In the genomic region with DNA sequence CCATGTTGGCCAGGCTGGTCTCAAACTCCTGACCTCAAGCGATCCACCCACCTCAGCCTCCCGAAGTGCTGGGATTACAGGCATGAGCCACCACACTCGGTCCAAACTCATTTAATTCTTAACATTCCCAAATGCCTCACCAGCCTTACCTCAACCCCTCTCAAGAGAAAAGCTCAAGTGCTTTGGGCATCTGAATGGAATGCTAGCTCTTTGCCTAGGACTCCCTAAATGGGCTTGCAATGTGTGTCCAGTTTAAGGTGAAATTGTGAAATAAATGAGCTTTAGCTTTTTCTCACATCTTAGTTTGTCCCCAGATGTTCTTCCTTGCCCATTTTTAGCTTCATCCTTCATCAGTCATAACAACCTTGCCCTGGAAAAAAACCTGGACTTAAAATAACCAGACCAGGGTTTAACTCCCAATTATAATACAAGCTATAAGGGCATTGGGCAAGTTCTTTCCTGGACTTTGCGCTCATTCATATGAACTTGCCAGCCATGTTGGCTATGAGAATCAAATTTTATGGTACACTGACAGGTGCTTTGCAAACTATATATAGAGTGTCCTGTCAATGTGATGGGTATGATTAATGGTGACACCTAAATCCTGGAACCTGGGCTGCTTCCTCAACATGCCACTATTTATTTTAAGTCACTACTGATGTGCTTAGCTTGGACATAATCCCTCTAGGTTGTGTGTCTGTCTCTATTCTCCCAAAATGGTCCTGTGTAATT, we compare ENCODE assay signal across 18 cellular contexts.
DNase-seq lines count a peak whose midpoint lies in the region; ATAC-seq lines count a peak whose summit lies in the region.
"Had no signal": no experiment of that assay in that cellular context is flagged by ENCODE, and none has a peak within 500 bp of the region (broad histone marks: within the 10 kb centered on the region; RNA-seq: fewer than 3 reads in every experiment).

No MANE protein-coding gene starts in this region.

- DNase-seq in AG20443 (ENCODE audit: low spot score) (peak; percentile 55), GM23248 (peak; percentile 48), left colon (no peak), AG08396 (ENCODE audit: low spot score) (no peak), NCI-H2081 treated with DMSO at 0.1 percent for 48 hours (lab: John Stamatoyannopoulos, UW) (no peak), NAMALWA (ENCODE audit: low spot score) (no peak), HK-2 (ENCODE audit: unreplicated experiment) (no peak)
- DNase-seq: CD8-positive, alpha-beta T cell; COR-L47; DMS153; DND-41; GF-D8; GOT3; H9; IMR-90; KBM-7 had no signal

- no peak overlapping the region for H2AFZ ChIP-seq in GM23248

- no peaks in the 10 kb centered on the region for H4K20me1 ChIP-seq in GM23248 (ENCODE audit: insufficient read depth)

- peak; percentile 75 for ATAC-seq in left colon
- ATAC-seq: A549; CD8-positive, alpha-beta T cell; GM12878 had no signal

- H3K4me3 ChIP-seq in GM23248: no peak overlapping the region
- H3K4me3 ChIP-seq: A549, GM12878 had no signal

- no peak overlapping the region for H3K9ac ChIP-seq in GM23248

- 69 to 81% methylated on average over 4 of the region's 4 CpGs for WGBS in GM23248 (ENCODE audit: low coverage in 1 of 2, low lambda C conversion rate in 2 of 2, missing lambda C conversion rate in 2 of 2), 2 experiments

- intact Hi-C loops in left colon (cut with DNase I, micrococcal nuclease): no loop called here

- no peaks in the 10 kb centered on the region for H3K27me3 ChIP-seq in GM23248 (replicated peaks; ENCODE audit: insufficient read depth)

- H3K4me2 ChIP-seq in GM23248 (ENCODE audit: unreplicated experiment): no peak overlapping the region
- H3K4me2 ChIP-seq: A549 had no signal

- no peak overlapping the region for H3K27ac ChIP-seq in GM23248
- H3K27ac ChIP-seq: A549 had no signal

- peaks cover 9% of the 10 kb centered on the region for H3K4me1 ChIP-seq in GM23248 (ENCODE audit: insufficient read depth)
- H3K4me1 ChIP-seq: A549 had no signal

- in situ Hi-C loops in GM23248 (cut with MboI): no loop called here

- H3K79me2 ChIP-seq in GM23248 (ENCODE audit: insufficient read depth): no peaks in the 10 kb centered on the region

- H3F3A ChIP-seq in GM23248 (ENCODE audit: insufficient read depth): peaks cover 11% of the 10 kb centered on the region; the same call in 1 of the 2 replicates

- no peaks in the 10 kb centered on the region for H3K9me2 ChIP-seq in GM23248 (ENCODE audit: insufficient read depth)

- H3K36me3 ChIP-seq in GM23248 (ENCODE audit: low read depth): no peaks in the 10 kb centered on the region

- no peaks in the 10 kb centered on the region for H3K9me3 ChIP-seq in GM23248 (ENCODE audit: low read depth)
- H3K9me3 ChIP-seq: A549 had no signal

Comparison
In these comparisons a context has a peak if more than half of its experiments do, and no peak if none do; other contexts are left out.
1. DNase-seq: peak in AG20443 (single experiment) and GM23248 (single experiment); none in left colon (0 of 2), AG08396 (single experiment), NCI-H2081 treated with DMSO at 0.1 percent for 48 hours (single experiment), NAMALWA (single experiment) and HK-2 (single experiment).